8 cellular contexts compared by ENCODE assay signal in genomic region chr11:126062679-126063509, GRCh38. TPM values are rescaled to one million over a fixed set of nuclear protein-coding genes. Genes with fewer than 3 reads are reported as not detected.
A peak's percentile ranks its signal among the peaks of the same experiment; 100 is the strongest.
DNase-seq lines count a peak whose midpoint lies in the region; ATAC-seq and TF ChIP-seq lines count a peak whose summit lies in the region.

CDON (minus strand) TSS chr11:126062866; CDS start chr11:126023476, 39,390 bp downstream.

- peak; percentile 50 for TF ChIP-seq POLR2A in right lobe of liver (IDR thresholded peaks at IDR 0.05)

- peaks cover 0 to 19% (median 7%) of the 10 kb centered on the region in 4 donors for H3K4me1 ChIP-seq in right lobe of liver

- DNase-seq in NCI-H748 treated with DMSO at 0.1 percent for 48 hours (lab: John Stamatoyannopoulos, UW) (peak; percentile 72), dermis blood vessel endothelial cell (peak; percentile 93), right lobe of liver (peak; percentile 94 to 96 (median 94))
- peak; percentile 81 to 84 for DNase-seq in activated CD4-positive, alpha-beta T cell treated with anti-CD3 and anti-CD28 coated beads, Interleukin-2, amount 50 U/mL, for 4 hours
- peak; percentile 92 for DNase-seq in stimulated activated CD4-positive, alpha-beta T cell treated with anti-CD3 and anti-CD28 coated beads, Interleukin-4, amount 100 ng/mL, for 1 hour

- H3K9me3 ChIP-seq in right lobe of liver = no peaks in the 10 kb centered on the region

- H3K27ac ChIP-seq in C4-2B (peak within 1 kb of the TSS; percentile 89), right lobe of liver (peak within 1 kb of the TSS; percentile 86 to 98 (median 97))

- TF ChIP-seq CTCF in C4-2B (conservative IDR thresholded peaks at IDR 0.05) (no peak), right lobe of liver (IDR thresholded peaks at IDR 0.05) (peak in 3 of 4 donors; percentile 19 to 48 (median 29))

- intact Hi-C loops in right lobe of liver (cut with DNase I) = no loop called here

- peak within 1 kb of the TSS; percentile 57 to 71 (median 58) for H3K4me3 ChIP-seq in right lobe of liver

- ATAC-seq in GM19452 (IDR thresholded peaks at IDR 0.05; ENCODE audit: unreplicated experiment) = peak; percentile 98
- peak; percentile 98 for ATAC-seq in HG03571 (IDR thresholded peaks at IDR 0.05; ENCODE audit: unreplicated experiment)
- peak; percentile 89 to 98 (median 93) for ATAC-seq in right lobe of liver

- H3K36me3 ChIP-seq in right lobe of liver = no peaks in the 10 kb centered on the region

- under 1% methylated on average over 23 of the region's 82 CpGs for WGBS in right lobe of liver (ENCODE audit: insufficient coverage, low coverage, low lambda C conversion rate, missing lambda C conversion rate)

- H3K27me3 ChIP-seq in right lobe of liver = no peaks in the 10 kb centered on the region

RNA-seq across cellular contexts. Expression of gene CDON, which starts in this region (rescaled TPM):
- total RNA-seq in dermis blood vessel endothelial cell (3.6 and 4.0 TPM in 2 replicates), right lobe of liver (1 to 10 TPM; 1.8 to 4.1 (median 3.3) TPM)

Comparison
In these comparisons a context has a peak if more than half of its experiments do, and no peak if none do; other contexts are left out.
1. Peak in every context shown above with its lines: DNase-seq, ATAC-seq, H3K4me3 ChIP-seq and H3K27ac ChIP-seq.